In the genomic region with DNA sequence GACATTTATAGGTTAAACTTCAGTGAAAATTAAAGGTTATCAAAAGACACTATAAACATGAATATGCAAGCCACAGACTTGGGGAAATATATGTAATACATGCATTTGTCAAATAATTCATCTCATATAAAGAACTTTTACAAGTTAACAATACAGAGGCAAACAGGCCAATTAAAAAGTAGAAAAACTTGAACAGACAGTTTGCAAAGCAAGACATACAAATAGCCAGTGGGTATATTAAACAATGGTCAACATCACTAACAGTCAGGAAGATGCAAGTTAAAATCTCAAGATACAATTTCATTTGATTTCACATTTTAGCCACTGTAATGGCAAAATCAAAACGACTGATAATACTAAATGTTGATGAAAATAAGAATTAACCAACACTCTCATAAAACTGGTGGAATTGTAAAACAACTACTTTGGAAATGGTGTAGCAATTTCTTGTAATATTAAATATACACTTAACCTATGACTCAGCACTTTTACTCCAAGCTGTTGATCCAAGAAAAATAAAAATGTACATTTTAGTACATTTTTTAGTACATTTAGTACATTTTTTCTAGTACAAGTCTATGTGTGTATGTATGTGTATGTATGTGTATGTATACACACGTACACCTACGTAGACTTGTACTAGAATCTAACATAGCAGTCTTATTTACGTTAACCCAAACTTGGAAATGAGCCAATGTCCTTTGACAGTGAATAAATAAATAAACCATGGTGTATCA, we compare ENCODE assay signal across 22 cellular contexts.
DNase-seq lines count a peak whose midpoint lies in the region; ATAC-seq, FAIRE-seq and TF ChIP-seq lines count a peak whose summit lies in the region.
"Had no signal": no experiment of that assay in that cellular context is flagged by ENCODE, and none has a peak within 500 bp of the region (broad histone marks: within the 10 kb centered on the region; RNA-seq: fewer than 3 reads in every experiment).

No MANE protein-coding gene starts in this region.

- TF ChIP-seq EP300 in HepG2 (IDR thresholded peaks at IDR 0.05; ENCODE audit: low read depth in 2 of 2, low read length in 2 of 2), result no peak
- no peak for TF ChIP-seq EP300 in HepG2 (CRISPR knock-in tag; IDR thresholded peaks at IDR 0.05; ENCODE audit: borderline replicate concordance)

- H3K79me2 ChIP-seq in HepG2 (ENCODE audit: insufficient read depth, low read length), result no peaks in the 10 kb centered on the region

- peaks cover 0 to 6% of the 10 kb centered on the region in 2 experiments; a peak in 2 of 5 replicates for H3K27me3 ChIP-seq in HepG2 (ENCODE audit: control insufficient read depth in 1 of 2, insufficient read depth in 2 of 2, low read length in 2 of 2)
- no peaks in the 10 kb centered on the region for H3K27me3 ChIP-seq in right lobe of liver
- H3K27me3 ChIP-seq: MG63, Peyer's patch had no signal

- ATAC-seq in HepG2 (no peak), right lobe of liver (no peak)
- ATAC-seq: CD8-positive, alpha-beta T cell; HCT116; SK-N-SH treated with all-trans-retinoic acid at 6 μM for 48 hours had no signal

- TF ChIP-seq CTCF in HepG2 (CRISPR knock-in tag; IDR thresholded peaks at IDR 0.05) (no peak), right lobe of liver (IDR thresholded peaks at IDR 0.05) (no peak), choroid plexus epithelial cell (conservative IDR thresholded peaks at IDR 0.05; ENCODE audit: low read depth, low read length) (no peak)

- no peak overlapping the region for H3K4me2 ChIP-seq in HepG2 (ENCODE audit: low read depth, low read length)

- POLR2A ChIA-PET in HepG2 (lab: Yijun Ruan, JAX), result no interaction called here

- DNase-seq in HepG2 (ENCODE audit: low spot score), result no peak
- no peak for DNase-seq in right lobe of liver
- DNase-seq in NCI-H460 (ENCODE audit: extremely low read depth, low read depth), result peak; percentile 60
- DNase-seq in choroid plexus epithelial cell (ENCODE audit: low read depth), result peak; percentile 34
- DNase-seq in activated CD4-positive, CD25-positive, alpha-beta regulatory T cell (lab: John Stamatoyannopoulos, UW), result no peak
- DNase-seq in D341Med (ENCODE audit: low spot score), result no peak
- no peak for DNase-seq in cerebellar nuclear complex (lab: John Stamatoyannopoulos, UW)
- DNase-seq: C1 segment of cervical spinal cord; Calu3; CD8-positive, alpha-beta T cell; DMS79 treated with DMSO at 0.1 percent for 48 hours; Karpas-422; MG63; NCI-H1048; NCI-H1436; NCI-H187 treated with DMSO at 0.1 percent for 48 hours; NCI-H2107; NCI-H510A; NCI-H748 treated with DMSO at 0.1 percent for 48 hours; Peyer's patch had no signal

- H3K9me3 ChIP-seq in HepG2 (ENCODE audit: low read length) (no peaks in the 10 kb centered on the region), right lobe of liver (no peaks in the 10 kb centered on the region)
- H3K9me3 ChIP-seq: Peyer's patch had no signal

- no peaks in the 10 kb centered on the region for H4K20me1 ChIP-seq in HepG2 (ENCODE audit: insufficient read depth, low read length)

- TF ChIP-seq POLR2A in HepG2 (IDR thresholded peaks at IDR 0.05; ENCODE audit: insufficient read depth in 1 of 2, low read depth in 2 of 2, low read length in 2 of 2) (no peak), right lobe of liver (IDR thresholded peaks at IDR 0.05) (no peak)

- CTCF ChIA-PET in HepG2 (lab: Yijun Ruan, JAX; ENCODE audit: low intra/inter-chr PET ratio, low total read pairs), result no interaction called here

- H3K27ac ChIP-seq in HepG2 (ENCODE audit: extremely low read length, insufficient read depth, low read length) (no peak overlapping the region), right lobe of liver (no peak overlapping the region)
- H3K27ac ChIP-seq: Peyer's patch had no signal

- in situ Hi-C loops in HepG2 (cut with HindIII; ENCODE audit: extremely low pct_ligation_motif_present, low pct_unique_long_range_greater_than_20kb), result no loop called here

- 36% methylated on average over 4 of the region's 4 CpGs for WGBS in HepG2 (ENCODE audit: low lambda C conversion rate)
- WGBS in right lobe of liver (ENCODE audit: insufficient coverage, low coverage, low lambda C conversion rate, missing lambda C conversion rate), result 66% methylated on average over 4 of the region's 4 CpGs

- no peak for TF ChIP-seq RAD21 in HepG2 (CRISPR knock-in tag; IDR thresholded peaks at IDR 0.05)

- BruUV-seq in HepG2 (replicated peaks; lab: Mats Ljungman, UMichigan), result no TSS peak

- no peak for FAIRE-seq in HepG2 (lab: Jason Lieb, UNC)

- H3K4me1 ChIP-seq in HepG2 (ENCODE audit: insufficient read depth, low read length), result no peaks in the 10 kb centered on the region
- no peaks in the 10 kb centered on the region for H3K4me1 ChIP-seq in right lobe of liver
- H3K4me1 ChIP-seq: Peyer's patch had no signal

- H3K4me3 ChIP-seq in HepG2 (replicated peaks in 1 of 3; ENCODE audit: insufficient read depth in 1 of 3, low read depth in 2 of 3, low read length in 3 of 3) (no peak overlapping the region), right lobe of liver (no peak overlapping the region), choroid plexus epithelial cell (ENCODE audit: low read depth, low read length) (no peak overlapping the region)
- H3K4me3 ChIP-seq: MG63, Peyer's patch had no signal

- no peaks in the 10 kb centered on the region for H3K36me3 ChIP-seq in HepG2 (replicated peaks in 1 of 2; ENCODE audit: control insufficient read depth in 1 of 2, insufficient read depth in 2 of 2, low read length in 2 of 2)
- H3K36me3 ChIP-seq in right lobe of liver, result no peaks in the 10 kb centered on the region
- H3K36me3 ChIP-seq: MG63, Peyer's patch had no signal

- intact Hi-C loops in HepG2 (cut with micrococcal nuclease; ENCODE audit: unreplicated experiment) (no loop called here), right lobe of liver (cut with DNase I) (no loop called here)

- H3K9ac ChIP-seq in HepG2 (ENCODE audit: insufficient read depth, low read depth, low read length), result no peak overlapping the region

- H2AFZ ChIP-seq in HepG2 (ENCODE audit: low read length), result no peak overlapping the region

TF ChIP-seq in HepG2, 621 proteins besides CTCF, POLR2A, EP300 and RAD21 (continues in another document):
- peak; percentile 86 for TF ChIP-seq NFE2L2 (IDR thresholded peaks at IDR 0.05; ENCODE audit: low read length)
- TF ChIP-seq MAFK (conservative IDR thresholded peaks at IDR 0.05 in 1 of 2, IDR thresholded peaks at IDR 0.05 in 1 of 2; ENCODE audit: low read length in 2 of 2), result peak; percentile 75 to 90
- no peak for TF ChIP-seq SMYD3 (CRISPR knock-in tag; IDR thresholded peaks at IDR 0.05)
- TF ChIP-seq TAF15 (IDR thresholded peaks at IDR 0.05; ENCODE audit: low read depth, low read length, poor library complexity, severe bottlenecking), result no peak
- no peak for TF ChIP-seq ZNF724P (CRISPR knock-in tag; IDR thresholded peaks at IDR 0.05; ENCODE audit: borderline replicate concordance)
- TF ChIP-seq, protein P1, sequence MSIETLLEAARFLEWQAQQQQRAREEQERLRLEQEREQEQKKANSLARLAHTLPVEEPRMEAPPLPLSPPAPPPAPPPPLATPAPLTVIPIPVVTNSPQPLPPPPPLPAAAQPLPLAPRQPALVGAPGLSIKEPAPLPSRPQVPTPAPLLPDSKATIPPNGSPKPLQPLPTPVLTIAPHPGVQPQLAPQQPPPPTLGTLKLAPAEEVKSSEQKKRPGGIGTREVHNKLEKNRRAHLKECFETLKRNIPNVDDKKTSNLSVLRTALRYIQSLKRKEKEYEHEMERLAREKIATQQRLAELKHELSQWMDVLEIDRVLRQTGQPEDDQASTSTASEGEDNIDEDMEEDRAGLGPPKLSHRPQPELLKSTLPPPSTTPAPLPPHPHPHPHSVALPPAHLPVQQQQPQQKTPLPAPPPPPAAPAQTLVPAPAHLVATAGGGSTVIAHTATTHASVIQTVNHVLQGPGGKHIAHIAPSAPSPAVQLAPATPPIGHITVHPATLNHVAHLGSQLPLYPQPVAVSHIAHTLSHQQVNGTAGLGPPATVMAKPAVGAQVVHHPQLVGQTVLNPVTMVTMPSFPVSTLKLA (IDR thresholded peaks at IDR 0.05), result no peak
- TF ChIP-seq ZNF737 (CRISPR knock-in tag; IDR thresholded peaks at IDR 0.05; ENCODE audit: borderline replicate concordance), result no peak
- TF ChIP-seq ZNF501 (CRISPR knock-in tag; IDR thresholded peaks at IDR 0.05), result no peak
- TF ChIP-seq ZNF841 (CRISPR knock-in tag; IDR thresholded peaks at IDR 0.05; ENCODE audit: borderline replicate concordance), result no peak
- TF ChIP-seq SIX4 (CRISPR knock-in tag; IDR thresholded peaks at IDR 0.05), result no peak
- TF ChIP-seq MAFF (IDR thresholded peaks at IDR 0.05; ENCODE audit: low read depth, low read length), result peak; percentile 82
- TF ChIP-seq, protein P2, sequence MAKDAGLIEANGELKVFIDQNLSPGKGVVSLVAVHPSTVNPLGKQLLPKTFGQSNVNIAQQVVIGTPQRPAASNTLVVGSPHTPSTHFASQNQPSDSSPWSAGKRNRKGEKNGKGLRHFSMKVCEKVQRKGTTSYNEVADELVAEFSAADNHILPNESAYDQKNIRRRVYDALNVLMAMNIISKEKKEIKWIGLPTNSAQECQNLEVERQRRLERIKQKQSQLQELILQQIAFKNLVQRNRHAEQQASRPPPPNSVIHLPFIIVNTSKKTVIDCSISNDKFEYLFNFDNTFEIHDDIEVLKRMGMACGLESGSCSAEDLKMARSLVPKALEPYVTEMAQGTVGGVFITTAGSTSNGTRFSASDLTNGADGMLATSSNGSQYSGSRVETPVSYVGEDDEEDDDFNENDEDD (CRISPR knock-in tag; IDR thresholded peaks at IDR 0.05; ENCODE audit: borderline replicate concordance), result no peak

Comparison
In these comparisons a context has a peak if more than half of its experiments do, and no peak if none do; other contexts are left out.
1. DNase-seq: peak in NCI-H460 (single experiment) and choroid plexus epithelial cell (single experiment); none in HepG2 (single experiment), right lobe of liver (0 of 3), activated CD4-positive, CD25-positive, alpha-beta regulatory T cell (0 of 4), D341Med (single experiment) and cerebellar nuclear complex (0 of 2).